ENCODE assay signal across 9 cellular contexts in genomic region chr1:244074559-244075171, GRCh38. TPM values are rescaled to one million over a fixed set of nuclear protein-coding genes. Genes with fewer than 3 reads are reported as not detected.
DNase-seq lines count a peak whose midpoint lies in the region; ATAC-seq, FAIRE-seq and TF ChIP-seq lines count a peak whose summit lies in the region.
"Had no signal": no experiment of that assay in that cellular context is flagged by ENCODE, and none has a peak within 500 bp of the region (broad histone marks: within the 10 kb centered on the region; RNA-seq: fewer than 3 reads in every experiment).

No MANE protein-coding gene starts in this region.

- POLR2A ChIA-PET in activated B cell treated with CpG ODN at 0.5 μM for 24 hours (lab: Charles Lee) (interaction anchor here (0.7 to 5.6 kb wide), 5 partner anchors 23 to 247 kb away, joined by 3 to 63 read pairs (median 13); partner anchors contain the start of gene ZBTB18), RWPE1 (lab: Yijun Ruan, JAX; ENCODE audit: low non-redundant PET) (no interaction called here)

- H3K27ac ChIP-seq in RWPE1 = no peak overlapping the region
- H3K27ac ChIP-seq: cardiac muscle cell had no signal

- H3K27me3 Mint-ChIP-seq in activated B cell treated with CpG ODN at 0.5 μM for 24 hours = no peaks in the 10 kb centered on the region
- H3K27me3 Mint-ChIP-seq in stimulated activated naive CD8-positive, alpha-beta T cell treated with anti-CD3 and anti-CD28 coated beads, Interleukin-15, Interleukin-2, amounts not matched to agents 100 ng/mL and 50 ng/mL, for 24 hours = no peaks in the 10 kb centered on the region
- peaks cover 38% of the 10 kb centered on the region for H3K27me3 Mint-ChIP-seq in progenitor cell of endocrine pancreas

- peak; percentile 68 for ATAC-seq in HG02610 (IDR thresholded peaks at IDR 0.05; ENCODE audit: unreplicated experiment)
- ATAC-seq in activated B cell treated with CpG ODN at 0.5 μM for 24 hours (ENCODE audit: low read depth) = peak; percentile 69

- H3K36me3 Mint-ChIP-seq in activated B cell treated with CpG ODN at 0.5 μM for 24 hours (ENCODE audit: low read depth) (no peaks in the 10 kb centered on the region), progenitor cell of endocrine pancreas (ENCODE audit: insufficient read depth) (no peaks in the 10 kb centered on the region)
- no peaks in the 10 kb centered on the region for H3K36me3 Mint-ChIP-seq in stimulated activated naive CD8-positive, alpha-beta T cell treated with anti-CD3 and anti-CD28 coated beads, Interleukin-15, Interleukin-2, amounts not matched to agents 100 ng/mL and 50 ng/mL, for 24 hours (ENCODE audit: low read depth)

- FAIRE-seq in HTR-8/SVneo (lab: Jason Lieb, UNC) = no peak

- DNase-seq in GM10266 (ENCODE audit: extremely low spot score) (peak; percentile 66), activated B cell treated with CpG ODN at 0.5 μM for 24 hours (peak; percentile 34), germinal center (ENCODE audit: low spot score) (peak; percentile 43), HTR-8/SVneo (ENCODE audit: insufficient read length, low spot score) (no peak), progenitor cell of endocrine pancreas (ENCODE audit: low spot score, unreplicated experiment) (no peak), RWPE1 (ENCODE audit: low spot score) (no peak)

- peak overlapping the region; percentile 88 for H3K27ac Mint-ChIP-seq in activated B cell treated with CpG ODN at 0.5 μM for 24 hours
- peak overlapping the region; percentile 52 for H3K27ac Mint-ChIP-seq in stimulated activated naive CD8-positive, alpha-beta T cell treated with anti-CD3 and anti-CD28 coated beads, Interleukin-15, Interleukin-2, amounts not matched to agents 100 ng/mL and 50 ng/mL, for 24 hours
- H3K27ac Mint-ChIP-seq in progenitor cell of endocrine pancreas = no peak overlapping the region

- no peaks in the 10 kb centered on the region for H3K9me3 Mint-ChIP-seq in activated B cell treated with CpG ODN at 0.5 μM for 24 hours
- H3K9me3 Mint-ChIP-seq in stimulated activated naive CD8-positive, alpha-beta T cell treated with anti-CD3 and anti-CD28 coated beads, Interleukin-15, Interleukin-2, amounts not matched to agents 100 ng/mL and 50 ng/mL, for 24 hours = no peaks in the 10 kb centered on the region
- H3K9me3 Mint-ChIP-seq in progenitor cell of endocrine pancreas (ENCODE audit: low read depth) = no peaks in the 10 kb centered on the region

- intact Hi-C loops in activated B cell treated with CpG ODN at 0.5 μM for 24 hours (cut with micrococcal nuclease) = loop anchor here (1.0 to 2.0 kb wide), 4 partner anchors 12 to 224 kb away; partner anchors contain the start of gene AKT3

- H3K4me1 Mint-ChIP-seq in activated B cell treated with CpG ODN at 0.5 μM for 24 hours = peaks cover 50% of the 10 kb centered on the region
- H3K4me1 Mint-ChIP-seq in stimulated activated naive CD8-positive, alpha-beta T cell treated with anti-CD3 and anti-CD28 coated beads, Interleukin-15, Interleukin-2, amounts not matched to agents 100 ng/mL and 50 ng/mL, for 24 hours (ENCODE audit: low read depth) = peaks cover 35% of the 10 kb centered on the region
- no peaks in the 10 kb centered on the region for H3K4me1 Mint-ChIP-seq in progenitor cell of endocrine pancreas (ENCODE audit: low read depth)

- CTCF ChIA-PET in activated B cell treated with CpG ODN at 0.5 μM for 24 hours (lab: Charles Lee) (interaction anchor here (1.0 kb wide), 1 partner anchor 23 kb away, joined by 7 read pairs; the partner anchor contains the start of gene ZBTB18), RWPE1 (lab: Yijun Ruan, JAX) (interaction anchor here (0.6 kb wide), 1 partner anchor 392 kb away, joined by 3 read pairs; no protein-coding TSS in a partner anchor)

- H3K4me3 Mint-ChIP-seq in activated B cell treated with CpG ODN at 0.5 μM for 24 hours (peak overlapping the region; percentile 83), progenitor cell of endocrine pancreas (ENCODE audit: low read depth) (no peak overlapping the region)
- peak overlapping the region; percentile 71 for H3K4me3 Mint-ChIP-seq in stimulated activated naive CD8-positive, alpha-beta T cell treated with anti-CD3 and anti-CD28 coated beads, Interleukin-15, Interleukin-2, amounts not matched to agents 100 ng/mL and 50 ng/mL, for 24 hours

- no peak for TF ChIP-seq CTCF in GM10266 (IDR thresholded peaks at IDR 0.05; ENCODE audit: control insufficient read depth, insufficient read depth, low read depth, missing control alignments)
- no peak for TF ChIP-seq CTCF in activated B cell treated with CpG ODN at 0.5 μM for 24 hours (IDR thresholded peaks at IDR 0.05)
- TF ChIP-seq CTCF in progenitor cell of endocrine pancreas (IDR thresholded peaks at IDR 0.05; ENCODE audit: unreplicated experiment) = no peak
- TF ChIP-seq CTCF in RWPE1 (conservative IDR thresholded peaks at IDR 0.05; ENCODE audit: low read depth) = no peak

RNA-seq across cellular contexts. Expression of gene ZBTB18, which starts 23.6 kb away (rescaled TPM):
- total RNA-seq in activated B cell treated with CpG ODN at 0.5 μM for 24 hours (42.5 and 46.7 TPM in 2 replicates), progenitor cell of endocrine pancreas (28.8 and 32.3 TPM in 2 replicates)

Comparison
In these comparisons a context has a peak if more than half of its experiments do, and no peak if none do; other contexts are left out.
1. DNase-seq: peak in GM10266 (single experiment), activated B cell treated with CpG ODN at 0.5 μM for 24 hours (single experiment) and germinal center (single experiment); none in HTR-8/SVneo (single experiment), progenitor cell of endocrine pancreas (single experiment) and RWPE1 (single experiment).